In the genomic region with DNA sequence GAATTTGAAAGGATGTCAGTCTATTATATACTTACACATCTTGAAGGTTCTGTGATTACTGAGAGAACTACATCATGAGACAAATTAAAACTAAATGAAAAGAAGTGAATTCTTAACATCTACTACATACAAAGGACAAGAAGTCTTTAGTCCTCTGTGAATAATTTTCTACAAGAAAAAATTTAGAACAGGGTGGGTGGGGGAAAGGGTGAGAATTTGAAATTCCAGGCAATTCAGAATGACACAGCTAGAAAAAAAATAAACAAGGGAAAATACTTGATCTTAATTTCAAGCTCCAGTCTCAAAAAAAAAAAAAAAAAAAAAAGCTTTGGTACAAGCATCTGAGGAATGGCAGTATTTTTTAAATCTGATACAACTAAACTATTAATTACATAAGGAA, we compare ENCODE assay signal across 25 cellular contexts. TPM values are rescaled to one million over a fixed set of nuclear protein-coding genes. Genes with fewer than 3 reads are reported as not detected.
DNase-seq lines count a peak whose midpoint lies in the region; ATAC-seq lines count a peak whose summit lies in the region.
"Had no signal": no experiment of that assay in that cellular context is flagged by ENCODE, and none has a peak within 500 bp of the region (broad histone marks: within the 10 kb centered on the region; RNA-seq: fewer than 3 reads in every experiment).

No MANE protein-coding gene starts in this region.

- peaks cover 24% of the 10 kb centered on the region for H3K4me1 ChIP-seq in skeletal muscle satellite cell (ENCODE audit: control insufficient read depth, insufficient read depth, low read length)

- peak overlapping the region; percentile 83 for H3K27ac Mint-ChIP-seq in activated T-helper 17 cell treated with anti-CD3 and anti-CD28 coated beads, Interleukin-2, amount 50 U/mL, for 72 hours
- H3K27ac Mint-ChIP-seq: activated naive CD8-positive, alpha-beta T cell treated with anti-CD3 and anti-CD28 coated beads, Interleukin-2, amount 10 ng/mL, durations not matched to agents 7 days and 5 days; stimulated activated naive B cell treated with anti-CD40 and anti-IgM and Interleukin-4, amounts not matched to agents 10 μg/mL and 1 μg/mL and 100 μg/mL, for 72 hours had no signal

- H3K27me3 ChIP-seq in skeletal muscle satellite cell (ENCODE audit: control insufficient read depth, insufficient read depth, low read length) = no peaks in the 10 kb centered on the region
- H3K27me3 ChIP-seq: suprapubic skin had no signal

- H3K4me3 Mint-ChIP-seq in activated T-helper 17 cell treated with anti-CD3 and anti-CD28 coated beads, Interleukin-2, amount 50 U/mL, for 72 hours = peak overlapping the region; percentile 68
- H3K4me3 Mint-ChIP-seq: activated naive CD8-positive, alpha-beta T cell treated with anti-CD3 and anti-CD28 coated beads, Interleukin-2, amount 10 ng/mL, durations not matched to agents 7 days and 5 days; WTC11 had no signal

- H3K9me3 ChIP-seq in skeletal muscle satellite cell (replicated peaks; ENCODE audit: low read length) = peaks cover 4% of the 10 kb centered on the region
- H3K9me3 ChIP-seq: suprapubic skin had no signal

- H3K36me3 ChIP-seq in skeletal muscle satellite cell (ENCODE audit: insufficient read depth, low read length) = peaks cover 8% of the 10 kb centered on the region

- no peaks in the 10 kb centered on the region for H3K9me3 Mint-ChIP-seq in activated T-helper 17 cell treated with anti-CD3 and anti-CD28 coated beads, Interleukin-2, amount 50 U/mL, for 72 hours
- H3K9me3 Mint-ChIP-seq: IgD-negative memory B cell, WTC11 had no signal

- H3K36me3 Mint-ChIP-seq in activated T-helper 17 cell treated with anti-CD3 and anti-CD28 coated beads, Interleukin-2, amount 50 U/mL, for 72 hours (ENCODE audit: low read depth) = peaks cover 53% of the 10 kb centered on the region

- H3K4me2 ChIP-seq in skeletal muscle satellite cell (ENCODE audit: low read length) = peak overlapping the region; percentile 34

- peak; percentile 70 for DNase-seq in Caki2 (ENCODE audit: low read depth)
- peak; percentile 50 for DNase-seq in fibroblast of peridontal ligament (ENCODE audit: extremely low read depth)
- DNase-seq in pons (ENCODE audit: low spot score) = no peak
- DNase-seq in NCI-H2171 (lab: John Stamatoyannopoulos, UW) = no peak
- DNase-seq: activated CD4-positive, alpha-beta T cell treated with anti-CD3 and anti-CD28 coated beads, Interleukin-2, amount 50 U/mL, for 1 hour; activated effector memory CD4-positive, alpha-beta T cell treated with anti-CD3 and anti-CD28 coated beads, Interleukin-2, amount 50 U/mL, for 16 hours; activated naive CD8-positive, alpha-beta T cell treated with anti-CD3 and anti-CD28 coated beads, Interleukin-2, amount 10 ng/mL, durations not matched to agents 7 days and 5 days; C1 segment of cervical spinal cord; effector CD8-positive, alpha-beta T cell; EL; kidney; NCI-H1105 treated with DMSO at 0.1 percent for 48 hours; NCI-H2081 treated with DMSO at 0.1 percent for 48 hours; small intestine; stimulated activated CD4-positive, alpha-beta T cell treated with anti-CD3 and anti-CD28 coated beads, Interleukin-2, amount 100 ng/mL, for 24 hours; stimulated activated naive B cell treated with anti-CD40 and anti-IgM and Interleukin-4, amounts not matched to agents 10 μg/mL and 1 μg/mL and 100 μg/mL, for 72 hours; T1000 had no signal

- H3K27me3 Mint-ChIP-seq in activated T-helper 17 cell treated with anti-CD3 and anti-CD28 coated beads, Interleukin-2, amount 50 U/mL, for 72 hours = no peaks in the 10 kb centered on the region
- H3K27me3 Mint-ChIP-seq: activated naive CD8-positive, alpha-beta T cell treated with anti-CD3 and anti-CD28 coated beads, Interleukin-2, amount 10 ng/mL, durations not matched to agents 7 days and 5 days; IgD-negative memory B cell; stimulated activated naive B cell treated with anti-CD40 and anti-IgM and Interleukin-4, amounts not matched to agents 10 μg/mL and 1 μg/mL and 100 μg/mL, for 72 hours had no signal

- H3K4me3 ChIP-seq in skeletal muscle satellite cell (ENCODE audit: low read length) = no peak overlapping the region
- H3K4me3 ChIP-seq: suprapubic skin had no signal

- ATAC-seq in activated T-helper 17 cell treated with anti-CD3 and anti-CD28 coated beads, Interleukin-2, amount 50 U/mL, for 72 hours (replicated peaks) = no peak
- no peak for ATAC-seq in HG02885 (IDR thresholded peaks at IDR 0.05; ENCODE audit: poor library complexity, unreplicated experiment)
- ATAC-seq: HCT116; Right ventricle myocardium inferior; stimulated activated naive B cell treated with anti-CD40 and anti-IgM and Interleukin-4, amounts not matched to agents 10 μg/mL and 1 μg/mL and 100 μg/mL, for 72 hours; WTC11 had no signal

- peak overlapping the region; percentile 37 for H3K9ac ChIP-seq in skeletal muscle satellite cell (ENCODE audit: low read depth, low read length)

- in situ Hi-C loops in Caki2 (cut with HindIII; ENCODE audit: low pct_unique_long_range_greater_than_20kb, low sequenced_read_pairs) = no loop called here

- peaks cover 55% of the 10 kb centered on the region for H3K4me1 Mint-ChIP-seq in activated T-helper 17 cell treated with anti-CD3 and anti-CD28 coated beads, Interleukin-2, amount 50 U/mL, for 72 hours

RNA-seq across cellular contexts. Expression of a gene that starts 15.5 kb away (rescaled TPM):
- total RNA-seq in Caki2 (2014; rRNA removed; shearing (Covaris generic); ENCODE audit: low replicate concordance) = 63.0 and 78.6 TPM in 2 replicates
- total RNA-seq in activated T-helper 17 cell treated with anti-CD3 and anti-CD28 coated beads, Interleukin-2, amount 50 U/mL, for 72 hours = 100 to 1,000 TPM in 1 of 2 donors, 10 to 100 TPM in 1; 96.1 to 128 TPM
- 50.7 and 51.0 TPM in 2 replicates for total RNA-seq in skeletal muscle satellite cell (2012; rRNA removed)

Comparison
In these comparisons a context has a peak if more than half of its experiments do, and no peak if none do; other contexts are left out.
1. DNase-seq: peak in Caki2 (single experiment) and fibroblast of peridontal ligament (single experiment); none in pons (single experiment) and NCI-H2171 (single experiment).